8 cellular contexts compared by ENCODE assay signal in genomic region chr10:124354411-124355382, GRCh38.
A peak's percentile ranks its signal among the peaks of the same experiment; 100 is the strongest.
DNase-seq lines count a peak whose midpoint lies in the region; ATAC-seq and TF ChIP-seq lines count a peak whose summit lies in the region.

No MANE protein-coding gene starts in this region.

- H2AFZ ChIP-seq in fibroblast of lung (ENCODE audit: low read length) (peak overlapping the region; percentile 23), neural progenitor cell (replicated peaks) (peak overlapping the region; percentile 62)

- ATAC-seq in GM21381 (IDR thresholded peaks at IDR 0.05; ENCODE audit: unreplicated experiment): peak; percentile 51

- WGBS in urinary bladder: 23% methylated on average over 29 of the region's 29 CpGs

- no peak for TF ChIP-seq CTCF in fibroblast of lung (conservative IDR thresholded peaks at IDR 0.05 in 1 of 2, IDR thresholded peaks at IDR 0.05 in 1 of 2; ENCODE audit: low read depth in 1 of 2, low read length in 2 of 2)
- no peak for TF ChIP-seq CTCF in neural progenitor cell (IDR thresholded peaks at IDR 0.05)

- peak overlapping the region; percentile 71 to 85 (median 79) for H3K9ac ChIP-seq in BLaER1 treated with 17β-estradiol and CSF1 and Interleukin-3, amounts not matched to agents 10 nM and 100 nM
- H3K9ac ChIP-seq in fibroblast of lung (ENCODE audit: insufficient read depth, low read length): no peak overlapping the region
- H3K9ac ChIP-seq in neural progenitor cell: no peak overlapping the region

- peak overlapping the region; percentile 48 to 93 (median 86) for H3K27ac ChIP-seq in BLaER1 treated with 17β-estradiol and CSF1 and Interleukin-3, amounts not matched to agents 10 nM and 100 nM
- peak overlapping the region; percentile 22 for H3K27ac ChIP-seq in fibroblast of lung (ENCODE audit: insufficient read depth, low read length)
- H3K27ac ChIP-seq in neural progenitor cell: no peak overlapping the region
- H3K27ac ChIP-seq in urinary bladder (ENCODE audit: low read depth): no peak overlapping the region

- no peaks in the 10 kb centered on the region for H3K27me3 ChIP-seq in BLaER1 treated with 17β-estradiol and CSF1 and Interleukin-3, amounts not matched to agents 10 nM and 100 nM
- H3K27me3 ChIP-seq in fibroblast of lung (ENCODE audit: control insufficient read depth, insufficient read depth, low read length): no peaks in the 10 kb centered on the region
- H3K27me3 ChIP-seq in neural progenitor cell: no peaks in the 10 kb centered on the region

- peak overlapping the region; percentile 78 for H3K4me3 Mint-ChIP-seq in activated CD4-positive, alpha-beta T cell treated with anti-CD3 and anti-CD28 coated beads, Interleukin-2, amount 10 ng/mL, durations not matched to agents 7 days and 5 days
- peak overlapping the region; percentile 65 for H3K4me3 Mint-ChIP-seq in neural progenitor cell

- DNase-seq in NCI-H1436 (lab: John Stamatoyannopoulos, UW): peak; percentile 92
- DNase-seq in activated CD4-positive, alpha-beta T cell treated with anti-CD3 and anti-CD28 coated beads, Interleukin-2, amount 10 ng/mL, durations not matched to agents 7 days and 5 days: peak; percentile 33
- DNase-seq in fibroblast of lung (ENCODE audit: low read depth in 2 of 2): peak; percentile 58 to 65
- peak; percentile 36 for DNase-seq in neural progenitor cell (ENCODE audit: low spot score)
- no peak for DNase-seq in cerebellar cortex (ENCODE audit: low spot score)

- H4K20me1 ChIP-seq in BLaER1 treated with 17β-estradiol and CSF1 and Interleukin-3, amounts not matched to agents 10 nM and 100 nM: no peaks in the 10 kb centered on the region
- no peaks in the 10 kb centered on the region for H4K20me1 ChIP-seq in fibroblast of lung (ENCODE audit: control insufficient read depth, extremely low read depth, insufficient read depth, low read length)
- H4K20me1 ChIP-seq in neural progenitor cell (ENCODE audit: low read depth): no peaks in the 10 kb centered on the region

- CTCF ChIA-PET in activated CD4-positive, alpha-beta T cell treated with anti-CD3 and anti-CD28 coated beads, Interleukin-2, amount 10 ng/mL, durations not matched to agents 7 days and 5 days (lab: Charles Lee): interaction anchor here (1.5 kb wide), 1 partner anchor 34 kb away, joined by 8 read pairs; no protein-coding TSS in a partner anchor

- peaks cover 8% of the 10 kb centered on the region for H3K9me3 Mint-ChIP-seq in activated CD4-positive, alpha-beta T cell treated with anti-CD3 and anti-CD28 coated beads, Interleukin-2, amount 10 ng/mL, durations not matched to agents 7 days and 5 days
- H3K9me3 Mint-ChIP-seq in neural progenitor cell: no peaks in the 10 kb centered on the region

- peak overlapping the region; percentile 35 to 61 (median 52); a peak in 19 of 20 replicates for H3K4me3 ChIP-seq in BLaER1 treated with 17β-estradiol and CSF1 and Interleukin-3, amounts not matched to agents 10 nM and 100 nM
- peak overlapping the region; percentile 3 to 59 (median 28) for H3K4me3 ChIP-seq in fibroblast of lung (replicated peaks in 1 of 4; ENCODE audit: control extremely low read depth in 1 of 4, insufficient read depth in 1 of 4, low read depth in 3 of 4, low read length in 4 of 4)
- H3K4me3 ChIP-seq in neural progenitor cell: no peak overlapping the region
- peak overlapping the region; percentile 42 for H3K4me3 ChIP-seq in urinary bladder (ENCODE audit: low read depth, low read length)

- POLR2A ChIA-PET in activated CD4-positive, alpha-beta T cell treated with anti-CD3 and anti-CD28 coated beads, Interleukin-2, amount 10 ng/mL, durations not matched to agents 7 days and 5 days (lab: Charles Lee): no interaction called here

- H3K27ac Mint-ChIP-seq in activated CD4-positive, alpha-beta T cell treated with anti-CD3 and anti-CD28 coated beads, Interleukin-2, amount 10 ng/mL, durations not matched to agents 7 days and 5 days: peak overlapping the region; percentile 86
- H3K27ac Mint-ChIP-seq in neural progenitor cell: peak overlapping the region; percentile 51

- H3K79me2 ChIP-seq in fibroblast of lung (ENCODE audit: control insufficient read depth, insufficient read depth, low read length) (no peaks in the 10 kb centered on the region), neural progenitor cell (ENCODE audit: low read depth) (no peaks in the 10 kb centered on the region)

- H3K9me3 ChIP-seq in BLaER1 treated with 17β-estradiol and CSF1 and Interleukin-3, amounts not matched to agents 10 nM and 100 nM (replicated peaks in 1 of 11): peaks cover 11 to 18% (median 15%) of the 10 kb centered on the region in 11 experiments
- H3K9me3 ChIP-seq in fibroblast of lung (ENCODE audit: control insufficient read depth, insufficient read depth, low read depth, low read length): no peaks in the 10 kb centered on the region
- no peaks in the 10 kb centered on the region for H3K9me3 ChIP-seq in neural progenitor cell (ENCODE audit: low read depth)

- H3K27me3 Mint-ChIP-seq in activated CD4-positive, alpha-beta T cell treated with anti-CD3 and anti-CD28 coated beads, Interleukin-2, amount 10 ng/mL, durations not matched to agents 7 days and 5 days: peaks cover 6% of the 10 kb centered on the region
- H3K27me3 Mint-ChIP-seq in neural progenitor cell (ENCODE audit: insufficient read depth, low read depth): peaks cover 3% of the 10 kb centered on the region

- peaks cover 0 to 4% (median 0%) of the 10 kb centered on the region in 11 experiments; a peak in 2 of 22 replicates for H3K36me3 ChIP-seq in BLaER1 treated with 17β-estradiol and CSF1 and Interleukin-3, amounts not matched to agents 10 nM and 100 nM
- H3K36me3 ChIP-seq in fibroblast of lung (ENCODE audit: control insufficient read depth, insufficient read depth, low read length) (no peaks in the 10 kb centered on the region), neural progenitor cell (no peaks in the 10 kb centered on the region), urinary bladder (ENCODE audit: insufficient read depth) (no peaks in the 10 kb centered on the region)

- peak overlapping the region; percentile 83 to 96 (median 90) for H3K4me2 ChIP-seq in BLaER1 treated with 17β-estradiol and CSF1 and Interleukin-3, amounts not matched to agents 10 nM and 100 nM
- H3K4me2 ChIP-seq in fibroblast of lung (ENCODE audit: extremely low read depth, insufficient read depth, low read length) (peak overlapping the region; percentile 42), neural progenitor cell (peak overlapping the region; percentile 45)

- H3K36me3 Mint-ChIP-seq in activated CD4-positive, alpha-beta T cell treated with anti-CD3 and anti-CD28 coated beads, Interleukin-2, amount 10 ng/mL, durations not matched to agents 7 days and 5 days (ENCODE audit: low read depth): no peaks in the 10 kb centered on the region
- no peaks in the 10 kb centered on the region for H3K36me3 Mint-ChIP-seq in neural progenitor cell

- H3K4me1 Mint-ChIP-seq in activated CD4-positive, alpha-beta T cell treated with anti-CD3 and anti-CD28 coated beads, Interleukin-2, amount 10 ng/mL, durations not matched to agents 7 days and 5 days: peaks cover 14% of the 10 kb centered on the region
- peaks cover 29% of the 10 kb centered on the region for H3K4me1 Mint-ChIP-seq in neural progenitor cell

- peaks cover 38 to 76% (median 46%) of the 10 kb centered on the region in 10 experiments for H3K4me1 ChIP-seq in BLaER1 treated with 17β-estradiol and CSF1 and Interleukin-3, amounts not matched to agents 10 nM and 100 nM
- H3K4me1 ChIP-seq in fibroblast of lung (ENCODE audit: control insufficient read depth, extremely low read depth, insufficient read depth, low read length): no peaks in the 10 kb centered on the region
- H3K4me1 ChIP-seq in neural progenitor cell: peaks cover 20% of the 10 kb centered on the region
- H3K4me1 ChIP-seq in urinary bladder (ENCODE audit: insufficient read depth): no peaks in the 10 kb centered on the region

- H3F3A ChIP-seq in neural progenitor cell (ENCODE audit: low read depth): peaks cover 12% of the 10 kb centered on the region

Comparison
In these comparisons a context has a peak if more than half of its experiments do, and no peak if none do; other contexts are left out.
1. H3K27ac ChIP-seq: peak in BLaER1 treated with 17β-estradiol and CSF1 and Interleukin-3, amounts not matched to agents 10 nM and 100 nM (11 of 11) and fibroblast of lung (single experiment); none in neural progenitor cell (single experiment) and urinary bladder (single experiment).
2. H3K9ac ChIP-seq: peak in BLaER1 treated with 17β-estradiol and CSF1 and Interleukin-3, amounts not matched to agents 10 nM and 100 nM (11 of 11); none in fibroblast of lung (single experiment) and neural progenitor cell (single experiment).
3. Peak in every context shown above with its lines, with median percentiles within 50 percentile points of each other: H3K4me2 ChIP-seq.